1 cellular context compared by ENCODE assay signal in genomic region chr12:10018390-10018789, GRCh38.
TF ChIP-seq lines count a peak whose summit lies in the region.

No MANE protein-coding gene starts in this region.

TF ChIP-seq in endothelial cell of umbilical vein, 7 proteins besides CTCF, POLR2A, EP300 and RAD21:
- TF ChIP-seq, protein P1, sequence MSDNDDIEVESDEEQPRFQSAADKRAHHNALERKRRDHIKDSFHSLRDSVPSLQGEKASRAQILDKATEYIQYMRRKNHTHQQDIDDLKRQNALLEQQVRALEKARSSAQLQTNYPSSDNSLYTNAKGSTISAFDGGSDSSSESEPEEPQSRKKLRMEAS (IDR thresholded peaks at IDR 0.05; ENCODE audit: insufficient read depth, insufficient read length): no peak
- TF ChIP-seq MYC (IDR thresholded peaks at IDR 0.05; ENCODE audit: low read depth, low read length) (no peak), JUN (IDR thresholded peaks at IDR 0.05; ENCODE audit: borderline replicate concordance, insufficient read depth, insufficient read length, low read depth) (no peak), EZH2 (IDR thresholded peaks at IDR 0.05; ENCODE audit: borderline replicate concordance, low read depth, low read length, severe bottlenecking) (no peak), POLR2AphosphoS5 (IDR thresholded peaks at IDR 0.05; ENCODE audit: insufficient read depth, low read depth, low read length) (no peak), GATA2 (IDR thresholded peaks at IDR 0.05; ENCODE audit: insufficient read depth, insufficient read length, low read depth, low read length) (no peak)
